ENCODE assay signal across 8 cellular contexts in genomic region chrX:34918856-34919255, GRCh38. TPM values are rescaled to one million over a fixed set of nuclear protein-coding genes. Genes with fewer than 3 reads are reported as not detected.
DNase-seq lines count a peak whose midpoint lies in the region; ATAC-seq and TF ChIP-seq lines count a peak whose summit lies in the region.

No MANE protein-coding gene starts in this region.

- intact Hi-C loops in activated CD8-positive, alpha-beta T cell treated with anti-CD3 and anti-CD28 coated beads for 36 hours (cut with micrococcal nuclease) = no loop called here

- H3K27me3 ChIP-seq in kidney epithelial cell (ENCODE audit: control insufficient read depth, insufficient read depth, low read length) = no peaks in the 10 kb centered on the region

- H3K4me3 Mint-ChIP-seq in activated CD8-positive, alpha-beta T cell treated with anti-CD3 and anti-CD28 coated beads for 36 hours = no peak overlapping the region

- no peak for TF ChIP-seq POLR2A in GM18505 (IDR thresholded peaks at IDR 0.05; ENCODE audit: borderline replicate concordance, extremely low read depth, insufficient read depth, insufficient read length)

- no peaks in the 10 kb centered on the region for H3K36me3 ChIP-seq in kidney epithelial cell (ENCODE audit: control insufficient read depth, insufficient read depth, low read length)

- H3K4me3 ChIP-seq in WI38 (ENCODE audit: low read depth, low read length) = no peak overlapping the region
- H3K4me3 ChIP-seq in kidney epithelial cell (ENCODE audit: low read depth, low read length) = no peak overlapping the region

- no peaks in the 10 kb centered on the region for H3K4me1 Mint-ChIP-seq in activated CD8-positive, alpha-beta T cell treated with anti-CD3 and anti-CD28 coated beads for 36 hours (ENCODE audit: low read depth)

- H3K9me3 Mint-ChIP-seq in activated CD8-positive, alpha-beta T cell treated with anti-CD3 and anti-CD28 coated beads for 36 hours = no peaks in the 10 kb centered on the region

- ATAC-seq in HG02884 (IDR thresholded peaks at IDR 0.05; ENCODE audit: unreplicated experiment) (no peak), GM18505 (IDR thresholded peaks at IDR 0.05; ENCODE audit: unreplicated experiment) (no peak)
- no peak for ATAC-seq in activated CD8-positive, alpha-beta T cell treated with anti-CD3 and anti-CD28 coated beads for 36 hours

- H3K36me3 Mint-ChIP-seq in activated CD8-positive, alpha-beta T cell treated with anti-CD3 and anti-CD28 coated beads for 36 hours (ENCODE audit: low read depth) = no peaks in the 10 kb centered on the region

- CTCF ChIA-PET in activated CD8-positive, alpha-beta T cell treated with anti-CD3 and anti-CD28 coated beads for 36 hours (lab: Charles Lee) = no interaction called here

- TF ChIP-seq CTCF in AG09319 (IDR thresholded peaks at IDR 0.05; ENCODE audit: low read depth, low read length) (peak; percentile 47), WI38 (IDR thresholded peaks at IDR 0.05; ENCODE audit: low read depth, low read length) (peak; percentile 27; the same call in 1 of the 2 replicates), kidney epithelial cell (IDR thresholded peaks at IDR 0.05; ENCODE audit: insufficient read depth, low read length, poor library complexity, severe bottlenecking) (peak; percentile 65)
- no peak for TF ChIP-seq CTCF in activated CD8-positive, alpha-beta T cell treated with anti-CD3 and anti-CD28 coated beads for 36 hours (IDR thresholded peaks at IDR 0.05)

- POLR2A ChIA-PET in activated CD8-positive, alpha-beta T cell treated with anti-CD3 and anti-CD28 coated beads for 36 hours (lab: Charles Lee) = no interaction called here

- H3K27me3 Mint-ChIP-seq in activated CD8-positive, alpha-beta T cell treated with anti-CD3 and anti-CD28 coated beads for 36 hours = no peaks in the 10 kb centered on the region

- no peak overlapping the region for H3K27ac Mint-ChIP-seq in activated CD8-positive, alpha-beta T cell treated with anti-CD3 and anti-CD28 coated beads for 36 hours

- DNase-seq in AG09319 (ENCODE audit: extremely low read depth, low read depth) (peak; percentile 16), HuH-7 (ENCODE audit: low spot score) (peak; percentile 2), kidney epithelial cell (ENCODE audit: low read depth) (peak; percentile 9)
- DNase-seq in activated CD8-positive, alpha-beta T cell treated with anti-CD3 and anti-CD28 coated beads for 36 hours = no peak
- no peak for DNase-seq in activated CD8-positive, alpha-beta memory T cell treated with anti-CD3 and anti-CD28 coated beads for 24 hours

RNA-seq across cellular contexts. Expression of gene FAM47B, which starts 23.7 kb away (rescaled TPM):
- total RNA-seq in kidney epithelial cell = not detected in 2 replicates
- total RNA-seq in activated CD8-positive, alpha-beta T cell treated with anti-CD3 and anti-CD28 coated beads for 36 hours = not detected

Comparison
In these comparisons a context has a peak if more than half of its experiments do, and no peak if none do; other contexts are left out.
1. DNase-seq: peak in AG09319 (single experiment), HuH-7 (single experiment) and kidney epithelial cell (single experiment); none in activated CD8-positive, alpha-beta T cell treated with anti-CD3 and anti-CD28 coated beads for 36 hours (single experiment) and activated CD8-positive, alpha-beta memory T cell treated with anti-CD3 and anti-CD28 coated beads for 24 hours (single experiment).